27 cellular contexts compared by ENCODE assay signal in the genomic region with DNA sequence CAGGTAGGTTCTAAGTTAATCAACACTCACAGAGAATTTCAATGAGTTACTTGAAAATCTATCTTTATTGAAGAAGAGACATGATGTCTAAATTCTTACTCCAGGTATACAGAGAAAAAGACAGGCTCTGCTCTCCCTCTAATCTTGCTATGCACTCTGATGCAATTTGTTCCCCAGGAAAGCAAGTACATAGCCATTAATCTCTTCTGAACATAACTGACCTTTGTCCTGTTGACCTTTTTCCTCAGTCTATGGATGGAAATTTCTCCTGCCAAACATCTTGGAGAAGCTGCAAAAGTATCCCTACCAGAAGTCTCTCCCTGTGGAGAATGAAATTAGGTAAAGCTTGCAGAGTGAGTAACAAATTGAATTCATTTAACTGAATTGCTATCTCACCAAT.
A peak's percentile ranks its signal among the peaks of the same experiment; 100 is the strongest.
DNase-seq lines count a peak whose midpoint lies in the region; ATAC-seq, FAIRE-seq and TF ChIP-seq lines count a peak whose summit lies in the region.
"Had no signal": no experiment of that assay in that cellular context is flagged by ENCODE, and none has a peak within 500 bp of the region (broad histone marks: within the 10 kb centered on the region; RNA-seq: fewer than 3 reads in every experiment).

No MANE protein-coding gene starts in this region.

- H3K4me2 ChIP-seq in A549: peak overlapping the region; percentile 22; the same call in 1 of the 3 replicates
- H3K4me2 ChIP-seq: BLaER1 had no signal

- DNase-seq in A549 (ENCODE audit: low read depth in 1 of 2, low spot score in 1 of 2) (no peak), SK-N-DZ (ENCODE audit: low spot score) (peak; percentile 17), body of pancreas (no peak), epithelial cell of prostate (ENCODE audit: low read depth, low spot score) (no peak), tibial nerve (ENCODE audit: low spot score in 2 of 2) (no peak)
- DNase-seq: ACHN; BE2C; C1 segment of cervical spinal cord; CD4-positive, alpha-beta memory T cell; CD4-positive, CD25-positive, alpha-beta regulatory T cell; CD8-positive, alpha-beta memory T cell; COR-L47; DMS 273 treated with DMSO at 0.1 percent for 48 hours; DMS153; DMS53; DMS79; DND-41; EL; GDM1 had no signal

- TF ChIP-seq POLR2A in A549 (IDR thresholded peaks at IDR 0.05; ENCODE audit: low read length): no peak
- no peak for TF ChIP-seq POLR2A in body of pancreas (IDR thresholded peaks at IDR 0.05)
- TF ChIP-seq POLR2A in tibial nerve (IDR thresholded peaks at IDR 0.05): no peak

- TF ChIP-seq CTCF in A549 (IDR thresholded peaks at IDR 0.05) (no peak), body of pancreas (IDR thresholded peaks at IDR 0.05) (no peak), tibial nerve (IDR thresholded peaks at IDR 0.05) (no peak)

- H3K4me1 ChIP-seq in A549: no peaks in the 10 kb centered on the region
- peaks cover 36% of the 10 kb centered on the region for H3K4me1 ChIP-seq in body of pancreas
- H3K4me1 ChIP-seq in tibial nerve: no peaks in the 10 kb centered on the region
- H3K4me1 ChIP-seq: BE2C, BLaER1 had no signal

- intact Hi-C loops in body of pancreas (cut with DNase I): no loop called here

- H3K27me3 ChIP-seq in body of pancreas (no peaks in the 10 kb centered on the region), tibial nerve (no peaks in the 10 kb centered on the region)
- H3K27me3 ChIP-seq: BE2C, BLaER1 had no signal

- no peaks in the 10 kb centered on the region for H3K9me3 ChIP-seq in A549
- no peaks in the 10 kb centered on the region for H3K9me3 ChIP-seq in body of pancreas
- no peaks in the 10 kb centered on the region for H3K9me3 ChIP-seq in tibial nerve
- H3K9me3 ChIP-seq: BE2C, BLaER1 had no signal

- ATAC-seq in A549 (0 out of 6 replicates have a peak, but pooled peaks of 1 of the 2 experiments have one; percentile 39), body of pancreas (peak; percentile 80), HG03108 (IDR thresholded peaks at IDR 0.05; ENCODE audit: unreplicated experiment) (no peak), GM21367 (IDR thresholded peaks at IDR 0.05; ENCODE audit: unreplicated experiment) (no peak), HG02759 (IDR thresholded peaks at IDR 0.05; ENCODE audit: unreplicated experiment) (no peak)
- ATAC-seq: GM12878 had no signal

- CTCF ChIA-PET in A549 (lab: Yijun Ruan, JAX): no interaction called here

- no peak for TF ChIP-seq EP300 in A549 (IDR thresholded peaks at IDR 0.05)
- no peak for TF ChIP-seq EP300 in tibial nerve (IDR thresholded peaks at IDR 0.05)

- no peak overlapping the region for H3K27ac ChIP-seq in A549
- H3K27ac ChIP-seq in body of pancreas: peak overlapping the region in 1 of 4 donors; percentile 18
- H3K27ac ChIP-seq in epithelial cell of prostate: peak overlapping the region; percentile 67
- H3K27ac ChIP-seq in tibial nerve: no peak overlapping the region
- H3K27ac ChIP-seq: 22Rv1, BLaER1 had no signal

- no peak for FAIRE-seq in A549 (lab: Jason Lieb, UNC)
- FAIRE-seq: GM12878, GM12892, GM18507 had no signal

- POLR2A ChIA-PET in A549 (lab: Yijun Ruan, JAX): no interaction called here

- no peak for TF ChIP-seq RAD21 in A549 (conservative IDR thresholded peaks at IDR 0.05 in 1 of 2, IDR thresholded peaks at IDR 0.05 in 1 of 2)

- no peak overlapping the region for H3K4me3 ChIP-seq in A549
- no peak overlapping the region for H3K4me3 ChIP-seq in body of pancreas
- H3K4me3 ChIP-seq in tibial nerve: no peak overlapping the region
- H3K4me3 ChIP-seq: BLaER1, GM12878 had no signal

- no peaks in the 10 kb centered on the region for H3K36me3 ChIP-seq in body of pancreas (replicated peaks in 1 of 2; ENCODE audit: insufficient read depth in 1 of 2, low read depth in 2 of 2)
- H3K36me3 ChIP-seq in tibial nerve: no peaks in the 10 kb centered on the region
- H3K36me3 ChIP-seq: BE2C, BLaER1 had no signal

TF ChIP-seq in A549, 52 proteins besides CTCF, POLR2A, EP300 and RAD21:
- TF ChIP-seq JUNB (IDR thresholded peaks at IDR 0.05) (no peak), PHF8 (IDR thresholded peaks at IDR 0.05; ENCODE audit: borderline replicate concordance, low read depth) (no peak), FOSL2 (IDR thresholded peaks at IDR 0.05) (no peak), FOSL2 (CRISPR knock-in tag; IDR thresholded peaks at IDR 0.05) (no peak), MYC (IDR thresholded peaks at IDR 0.05; ENCODE audit: borderline replicate concordance, low read length) (no peak), SREBF2 (IDR thresholded peaks at IDR 0.05) (no peak), HOXB5 (CRISPR knock-in tag; IDR thresholded peaks at IDR 0.05) (no peak), EHF (CRISPR knock-in tag; IDR thresholded peaks at IDR 0.05) (no peak), CBX2 (IDR thresholded peaks at IDR 0.05; ENCODE audit: borderline replicate concordance, low read depth) (no peak), KDM1A (IDR thresholded peaks at IDR 0.05; ENCODE audit: low read depth) (no peak), HOXB13 (CRISPR knock-in tag; IDR thresholded peaks at IDR 0.05; ENCODE audit: low read depth) (no peak), ZSCAN20 (CRISPR knock-in tag; IDR thresholded peaks at IDR 0.05) (no peak), HEYL (CRISPR knock-in tag; IDR thresholded peaks at IDR 0.05) (no peak), ESRRA (IDR thresholded peaks at IDR 0.05; ENCODE audit: borderline replicate concordance, low read length) (no peak), CEBPB (IDR thresholded peaks at IDR 0.05) (no peak)
- TF ChIP-seq, protein P1, sequence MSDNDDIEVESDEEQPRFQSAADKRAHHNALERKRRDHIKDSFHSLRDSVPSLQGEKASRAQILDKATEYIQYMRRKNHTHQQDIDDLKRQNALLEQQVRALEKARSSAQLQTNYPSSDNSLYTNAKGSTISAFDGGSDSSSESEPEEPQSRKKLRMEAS (IDR thresholded peaks at IDR 0.05): no peak
- TF ChIP-seq, protein P2, sequence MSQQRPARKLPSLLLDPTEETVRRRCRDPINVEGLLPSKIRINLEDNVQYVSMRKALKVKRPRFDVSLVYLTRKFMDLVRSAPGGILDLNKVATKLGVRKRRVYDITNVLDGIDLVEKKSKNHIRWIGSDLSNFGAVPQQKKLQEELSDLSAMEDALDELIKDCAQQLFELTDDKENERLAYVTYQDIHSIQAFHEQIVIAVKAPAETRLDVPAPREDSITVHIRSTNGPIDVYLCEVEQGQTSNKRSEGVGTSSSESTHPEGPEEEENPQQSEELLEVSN (IDR thresholded peaks at IDR 0.05; ENCODE audit: borderline replicate concordance, low read depth): no peak
- TF ChIP-seq, protein P3, sequence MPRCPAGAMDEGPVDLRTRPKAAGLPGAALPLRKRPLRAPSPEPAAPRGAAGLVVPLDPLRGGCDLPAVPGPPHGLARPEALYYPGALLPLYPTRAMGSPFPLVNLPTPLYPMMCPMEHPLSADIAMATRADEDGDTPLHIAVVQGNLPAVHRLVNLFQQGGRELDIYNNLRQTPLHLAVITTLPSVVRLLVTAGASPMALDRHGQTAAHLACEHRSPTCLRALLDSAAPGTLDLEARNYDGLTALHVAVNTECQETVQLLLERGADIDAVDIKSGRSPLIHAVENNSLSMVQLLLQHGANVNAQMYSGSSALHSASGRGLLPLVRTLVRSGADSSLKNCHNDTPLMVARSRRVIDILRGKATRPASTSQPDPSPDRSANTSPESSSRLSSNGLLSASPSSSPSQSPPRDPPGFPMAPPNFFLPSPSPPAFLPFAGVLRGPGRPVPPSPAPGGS (IDR thresholded peaks at IDR 0.05): no peak
